Comparison of ENCODE assay signal across 1 cellular context in the genomic region with DNA sequence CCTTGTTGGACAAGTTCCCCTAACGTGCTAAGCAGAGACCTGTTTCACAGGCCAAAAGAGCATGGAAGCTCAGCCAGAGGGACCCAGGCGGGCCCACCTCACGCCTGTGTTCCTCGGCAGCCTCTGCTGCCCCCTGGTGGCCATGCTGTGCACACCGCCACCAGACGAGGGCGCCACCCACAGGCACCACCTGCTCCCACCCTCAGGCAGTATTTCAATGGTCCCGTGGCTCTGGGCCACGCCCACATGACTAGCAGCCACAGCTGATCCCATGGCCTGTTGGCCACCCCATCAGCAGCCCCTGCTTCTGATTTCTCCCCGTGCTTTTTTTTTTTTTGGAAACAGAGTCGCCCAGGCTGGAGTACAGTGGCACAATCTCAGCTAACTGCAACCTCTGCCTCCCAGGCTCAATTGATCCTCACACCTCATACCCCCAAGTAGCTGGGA.
TF ChIP-seq lines count a peak whose summit lies in the region.

No MANE protein-coding gene starts in this region.

TF ChIP-seq in HepG2, 621 proteins besides CTCF, POLR2A, EP300 and RAD21 (continued from another document and continues in another):
- TF ChIP-seq, protein P1, sequence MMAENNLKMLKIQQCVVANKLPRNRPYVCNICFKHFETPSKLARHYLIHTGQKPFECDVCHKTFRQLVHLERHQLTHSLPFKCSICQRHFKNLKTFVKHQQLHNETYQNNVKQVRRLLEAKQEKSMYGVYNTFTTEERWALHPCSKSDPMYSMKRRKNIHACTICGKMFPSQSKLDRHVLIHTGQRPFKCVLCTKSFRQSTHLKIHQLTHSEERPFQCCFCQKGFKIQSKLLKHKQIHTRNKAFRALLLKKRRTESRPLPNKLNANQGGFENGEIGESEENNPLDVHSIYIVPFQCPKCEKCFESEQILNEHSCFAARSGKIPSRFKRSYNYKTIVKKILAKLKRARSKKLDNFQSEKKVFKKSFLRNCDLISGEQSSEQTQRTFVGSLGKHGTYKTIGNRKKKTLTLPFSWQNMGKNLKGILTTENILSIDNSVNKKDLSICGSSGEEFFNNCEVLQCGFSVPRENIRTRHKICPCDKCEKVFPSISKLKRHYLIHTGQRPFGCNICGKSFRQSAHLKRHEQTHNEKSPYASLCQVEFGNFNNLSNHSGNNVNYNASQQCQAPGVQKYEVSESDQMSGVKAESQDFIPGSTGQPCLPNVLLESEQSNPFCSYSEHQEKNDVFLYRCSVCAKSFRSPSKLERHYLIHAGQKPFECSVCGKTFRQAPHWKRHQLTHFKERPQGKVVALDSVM (CRISPR knock-in tag; IDR thresholded peaks at IDR 0.05): no peak
- TF ChIP-seq ZNF644 (CRISPR knock-in tag; IDR thresholded peaks at IDR 0.05; ENCODE audit: low read depth) (no peak), KAT8 (CRISPR knock-in tag; IDR thresholded peaks at IDR 0.05) (peak; percentile 48), MTF2 (CRISPR knock-in tag; IDR thresholded peaks at IDR 0.05; ENCODE audit: borderline replicate concordance) (no peak), PHF20 (CRISPR knock-in tag; IDR thresholded peaks at IDR 0.05) (no peak), ZNF615 (CRISPR knock-in tag; IDR thresholded peaks at IDR 0.05; ENCODE audit: borderline replicate concordance) (no peak), ZMYM2 (CRISPR knock-in tag; IDR thresholded peaks at IDR 0.05) (no peak), FOXK1 (CRISPR knock-in tag; IDR thresholded peaks at IDR 0.05; ENCODE audit: borderline replicate concordance, low read depth) (no peak), ZNF235 (CRISPR knock-in tag; IDR thresholded peaks at IDR 0.05; ENCODE audit: borderline replicate concordance) (0 out of 2 replicates have a peak, but pooled peaks have one; percentile 48), RARA (CRISPR knock-in tag; IDR thresholded peaks at IDR 0.05) (0 out of 2 replicates have a peak, but pooled peaks have one; percentile 16), MAFG (CRISPR knock-in tag; IDR thresholded peaks at IDR 0.05) (no peak), ZNF83 (CRISPR knock-in tag; IDR thresholded peaks at IDR 0.05; ENCODE audit: borderline replicate concordance) (no peak), ZNF251 (CRISPR knock-in tag; IDR thresholded peaks at IDR 0.05) (no peak), KAT2B (IDR thresholded peaks at IDR 0.05; ENCODE audit: borderline replicate concordance, low read depth, low read length) (no peak), NKX3-1 (CRISPR knock-in tag; IDR thresholded peaks at IDR 0.05) (no peak), POLR2AphosphoS5 (IDR thresholded peaks at IDR 0.05; ENCODE audit: low read depth, low read length) (no peak), MXI1 (IDR thresholded peaks at IDR 0.05; ENCODE audit: borderline replicate concordance, low read depth, low read length) (peak; percentile 85; the same call in 1 of the 3 replicates), SRSF4 (IDR thresholded peaks at IDR 0.05; ENCODE audit: low read depth, low read length, poor library complexity, severe bottlenecking) (no peak)
- TF ChIP-seq, protein P2, sequence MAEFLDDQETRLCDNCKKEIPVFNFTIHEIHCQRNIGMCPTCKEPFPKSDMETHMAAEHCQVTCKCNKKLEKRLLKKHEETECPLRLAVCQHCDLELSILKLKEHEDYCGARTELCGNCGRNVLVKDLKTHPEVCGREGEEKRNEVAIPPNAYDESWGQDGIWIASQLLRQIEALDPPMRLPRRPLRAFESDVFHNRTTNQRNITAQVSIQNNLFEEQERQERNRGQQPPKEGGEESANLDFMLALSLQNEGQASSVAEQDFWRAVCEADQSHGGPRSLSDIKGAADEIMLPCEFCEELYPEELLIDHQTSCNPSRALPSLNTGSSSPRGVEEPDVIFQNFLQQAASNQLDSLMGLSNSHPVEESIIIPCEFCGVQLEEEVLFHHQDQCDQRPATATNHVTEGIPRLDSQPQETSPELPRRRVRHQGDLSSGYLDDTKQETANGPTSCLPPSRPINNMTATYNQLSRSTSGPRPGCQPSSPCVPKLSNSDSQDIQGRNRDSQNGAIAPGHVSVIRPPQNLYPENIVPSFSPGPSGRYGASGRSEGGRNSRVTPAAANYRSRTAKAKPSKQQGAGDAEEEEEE (CRISPR knock-in tag; IDR thresholded peaks at IDR 0.05; ENCODE audit: borderline replicate concordance): no peak
- TF ChIP-seq, protein P3, sequence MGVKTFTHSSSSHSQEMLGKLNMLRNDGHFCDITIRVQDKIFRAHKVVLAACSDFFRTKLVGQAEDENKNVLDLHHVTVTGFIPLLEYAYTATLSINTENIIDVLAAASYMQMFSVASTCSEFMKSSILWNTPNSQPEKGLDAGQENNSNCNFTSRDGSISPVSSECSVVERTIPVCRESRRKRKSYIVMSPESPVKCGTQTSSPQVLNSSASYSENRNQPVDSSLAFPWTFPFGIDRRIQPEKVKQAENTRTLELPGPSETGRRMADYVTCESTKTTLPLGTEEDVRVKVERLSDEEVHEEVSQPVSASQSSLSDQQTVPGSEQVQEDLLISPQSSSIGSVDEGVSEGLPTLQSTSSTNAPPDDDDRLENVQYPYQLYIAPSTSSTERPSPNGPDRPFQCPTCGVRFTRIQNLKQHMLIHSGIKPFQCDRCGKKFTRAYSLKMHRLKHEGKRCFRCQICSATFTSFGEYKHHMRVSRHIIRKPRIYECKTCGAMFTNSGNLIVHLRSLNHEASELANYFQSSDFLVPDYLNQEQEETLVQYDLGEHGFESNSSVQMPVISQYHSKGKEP (CRISPR knock-in tag; IDR thresholded peaks at IDR 0.05): no peak
- TF ChIP-seq, protein P4, sequence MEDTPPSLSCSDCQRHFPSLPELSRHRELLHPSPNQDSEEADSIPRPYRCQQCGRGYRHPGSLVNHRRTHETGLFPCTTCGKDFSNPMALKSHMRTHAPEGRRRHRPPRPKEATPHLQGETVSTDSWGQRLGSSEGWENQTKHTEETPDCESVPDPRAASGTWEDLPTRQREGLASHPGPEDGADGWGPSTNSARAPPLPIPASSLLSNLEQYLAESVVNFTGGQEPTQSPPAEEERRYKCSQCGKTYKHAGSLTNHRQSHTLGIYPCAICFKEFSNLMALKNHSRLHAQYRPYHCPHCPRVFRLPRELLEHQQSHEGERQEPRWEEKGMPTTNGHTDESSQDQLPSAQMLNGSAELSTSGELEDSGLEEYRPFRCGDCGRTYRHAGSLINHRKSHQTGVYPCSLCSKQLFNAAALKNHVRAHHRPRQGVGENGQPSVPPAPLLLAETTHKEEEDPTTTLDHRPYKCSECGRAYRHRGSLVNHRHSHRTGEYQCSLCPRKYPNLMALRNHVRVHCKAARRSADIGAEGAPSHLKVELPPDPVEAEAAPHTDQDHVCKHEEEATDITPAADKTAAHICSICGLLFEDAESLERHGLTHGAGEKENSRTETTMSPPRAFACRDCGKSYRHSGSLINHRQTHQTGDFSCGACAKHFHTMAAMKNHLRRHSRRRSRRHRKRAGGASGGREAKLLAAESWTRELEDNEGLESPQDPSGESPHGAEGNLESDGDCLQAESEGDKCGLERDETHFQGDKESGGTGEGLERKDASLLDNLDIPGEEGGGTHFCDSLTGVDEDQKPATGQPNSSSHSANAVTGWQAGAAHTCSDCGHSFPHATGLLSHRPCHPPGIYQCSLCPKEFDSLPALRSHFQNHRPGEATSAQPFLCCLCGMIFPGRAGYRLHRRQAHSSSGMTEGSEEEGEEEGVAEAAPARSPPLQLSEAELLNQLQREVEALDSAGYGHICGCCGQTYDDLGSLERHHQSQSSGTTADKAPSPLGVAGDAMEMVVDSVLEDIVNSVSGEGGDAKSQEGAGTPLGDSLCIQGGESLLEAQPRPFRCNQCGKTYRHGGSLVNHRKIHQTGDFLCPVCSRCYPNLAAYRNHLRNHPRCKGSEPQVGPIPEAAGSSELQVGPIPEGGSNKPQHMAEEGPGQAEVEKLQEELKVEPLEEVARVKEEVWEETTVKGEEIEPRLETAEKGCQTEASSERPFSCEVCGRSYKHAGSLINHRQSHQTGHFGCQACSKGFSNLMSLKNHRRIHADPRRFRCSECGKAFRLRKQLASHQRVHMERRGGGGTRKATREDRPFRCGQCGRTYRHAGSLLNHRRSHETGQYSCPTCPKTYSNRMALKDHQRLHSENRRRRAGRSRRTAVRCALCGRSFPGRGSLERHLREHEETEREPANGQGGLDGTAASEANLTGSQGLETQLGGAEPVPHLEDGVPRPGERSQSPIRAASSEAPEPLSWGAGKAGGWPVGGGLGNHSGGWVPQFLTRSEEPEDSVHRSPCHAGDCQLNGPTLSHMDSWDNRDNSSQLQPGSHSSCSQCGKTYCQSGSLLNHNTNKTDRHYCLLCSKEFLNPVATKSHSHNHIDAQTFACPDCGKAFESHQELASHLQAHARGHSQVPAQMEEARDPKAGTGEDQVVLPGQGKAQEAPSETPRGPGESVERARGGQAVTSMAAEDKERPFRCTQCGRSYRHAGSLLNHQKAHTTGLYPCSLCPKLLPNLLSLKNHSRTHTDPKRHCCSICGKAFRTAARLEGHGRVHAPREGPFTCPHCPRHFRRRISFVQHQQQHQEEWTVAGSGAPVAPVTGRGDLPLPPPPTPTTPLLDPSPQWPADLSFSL (CRISPR knock-in tag; IDR thresholded peaks at IDR 0.05): no peak
- TF ChIP-seq, protein P5, sequence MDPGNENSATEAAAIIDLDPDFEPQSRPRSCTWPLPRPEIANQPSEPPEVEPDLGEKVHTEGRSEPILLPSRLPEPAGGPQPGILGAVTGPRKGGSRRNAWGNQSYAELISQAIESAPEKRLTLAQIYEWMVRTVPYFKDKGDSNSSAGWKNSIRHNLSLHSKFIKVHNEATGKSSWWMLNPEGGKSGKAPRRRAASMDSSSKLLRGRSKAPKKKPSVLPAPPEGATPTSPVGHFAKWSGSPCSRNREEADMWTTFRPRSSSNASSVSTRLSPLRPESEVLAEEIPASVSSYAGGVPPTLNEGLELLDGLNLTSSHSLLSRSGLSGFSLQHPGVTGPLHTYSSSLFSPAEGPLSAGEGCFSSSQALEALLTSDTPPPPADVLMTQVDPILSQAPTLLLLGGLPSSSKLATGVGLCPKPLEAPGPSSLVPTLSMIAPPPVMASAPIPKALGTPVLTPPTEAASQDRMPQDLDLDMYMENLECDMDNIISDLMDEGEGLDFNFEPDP (CRISPR knock-in tag; conservative IDR thresholded peaks at IDR 0.05): no peak
- TF ChIP-seq, protein P6, sequence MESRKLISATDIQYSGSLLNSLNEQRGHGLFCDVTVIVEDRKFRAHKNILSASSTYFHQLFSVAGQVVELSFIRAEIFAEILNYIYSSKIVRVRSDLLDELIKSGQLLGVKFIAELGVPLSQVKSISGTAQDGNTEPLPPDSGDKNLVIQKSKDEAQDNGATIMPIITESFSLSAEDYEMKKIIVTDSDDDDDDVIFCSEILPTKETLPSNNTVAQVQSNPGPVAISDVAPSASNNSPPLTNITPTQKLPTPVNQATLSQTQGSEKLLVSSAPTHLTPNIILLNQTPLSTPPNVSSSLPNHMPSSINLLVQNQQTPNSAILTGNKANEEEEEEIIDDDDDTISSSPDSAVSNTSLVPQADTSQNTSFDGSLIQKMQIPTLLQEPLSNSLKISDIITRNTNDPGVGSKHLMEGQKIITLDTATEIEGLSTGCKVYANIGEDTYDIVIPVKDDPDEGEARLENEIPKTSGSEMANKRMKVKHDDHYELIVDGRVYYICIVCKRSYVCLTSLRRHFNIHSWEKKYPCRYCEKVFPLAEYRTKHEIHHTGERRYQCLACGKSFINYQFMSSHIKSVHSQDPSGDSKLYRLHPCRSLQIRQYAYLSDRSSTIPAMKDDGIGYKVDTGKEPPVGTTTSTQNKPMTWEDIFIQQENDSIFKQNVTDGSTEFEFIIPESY (CRISPR knock-in tag; IDR thresholded peaks at IDR 0.05): peak; percentile 99
- TF ChIP-seq, protein P7, sequence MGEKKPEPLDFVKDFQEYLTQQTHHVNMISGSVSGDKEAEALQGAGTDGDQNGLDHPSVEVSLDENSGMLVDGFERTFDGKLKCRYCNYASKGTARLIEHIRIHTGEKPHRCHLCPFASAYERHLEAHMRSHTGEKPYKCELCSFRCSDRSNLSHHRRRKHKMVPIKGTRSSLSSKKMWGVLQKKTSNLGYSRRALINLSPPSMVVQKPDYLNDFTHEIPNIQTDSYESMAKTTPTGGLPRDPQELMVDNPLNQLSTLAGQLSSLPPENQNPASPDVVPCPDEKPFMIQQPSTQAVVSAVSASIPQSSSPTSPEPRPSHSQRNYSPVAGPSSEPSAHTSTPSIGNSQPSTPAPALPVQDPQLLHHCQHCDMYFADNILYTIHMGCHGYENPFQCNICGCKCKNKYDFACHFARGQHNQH (CRISPR knock-in tag; IDR thresholded peaks at IDR 0.05): peak; percentile 71; the same call in 1 of the 2 replicates
- TF ChIP-seq, protein P8, sequence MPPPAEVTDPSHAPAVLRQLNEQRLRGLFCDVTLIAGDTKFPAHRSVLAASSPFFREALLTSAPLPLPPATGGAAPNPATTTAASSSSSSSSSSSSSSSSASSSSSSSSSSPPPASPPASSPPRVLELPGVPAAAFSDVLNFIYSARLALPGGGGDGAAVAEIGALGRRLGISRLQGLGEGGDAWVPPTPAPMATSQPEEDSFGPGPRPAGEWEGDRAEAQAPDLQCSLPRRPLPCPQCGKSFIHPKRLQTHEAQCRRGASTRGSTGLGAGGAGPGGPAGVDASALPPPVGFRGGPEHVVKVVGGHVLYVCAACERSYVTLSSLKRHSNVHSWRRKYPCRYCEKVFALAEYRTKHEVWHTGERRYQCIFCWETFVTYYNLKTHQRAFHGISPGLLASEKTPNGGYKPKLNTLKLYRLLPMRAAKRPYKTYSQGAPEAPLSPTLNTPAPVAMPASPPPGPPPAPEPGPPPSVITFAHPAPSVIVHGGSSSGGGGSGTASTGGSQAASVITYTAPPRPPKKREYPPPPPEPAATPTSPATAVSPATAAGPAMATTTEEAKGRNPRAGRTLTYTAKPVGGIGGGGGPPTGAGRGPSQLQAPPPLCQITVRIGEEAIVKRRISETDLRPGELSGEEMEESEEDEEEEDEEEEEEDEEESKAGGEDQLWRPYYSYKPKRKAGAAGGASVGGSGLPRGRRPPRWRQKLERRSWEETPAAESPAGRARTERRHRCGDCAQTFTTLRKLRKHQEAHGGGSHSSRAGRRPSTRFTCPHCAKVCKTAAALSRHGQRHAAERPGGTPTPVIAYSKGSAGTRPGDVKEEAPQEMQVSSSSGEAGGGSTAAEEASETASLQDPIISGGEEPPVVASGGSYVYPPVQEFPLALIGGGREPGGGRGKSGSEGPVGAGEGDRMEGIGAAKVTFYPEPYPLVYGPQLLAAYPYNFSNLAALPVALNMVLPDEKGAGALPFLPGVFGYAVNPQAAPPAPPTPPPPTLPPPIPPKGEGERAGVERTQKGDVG (CRISPR knock-in tag; IDR thresholded peaks at IDR 0.05; ENCODE audit: borderline replicate concordance): no peak
- TF ChIP-seq, protein P9, sequence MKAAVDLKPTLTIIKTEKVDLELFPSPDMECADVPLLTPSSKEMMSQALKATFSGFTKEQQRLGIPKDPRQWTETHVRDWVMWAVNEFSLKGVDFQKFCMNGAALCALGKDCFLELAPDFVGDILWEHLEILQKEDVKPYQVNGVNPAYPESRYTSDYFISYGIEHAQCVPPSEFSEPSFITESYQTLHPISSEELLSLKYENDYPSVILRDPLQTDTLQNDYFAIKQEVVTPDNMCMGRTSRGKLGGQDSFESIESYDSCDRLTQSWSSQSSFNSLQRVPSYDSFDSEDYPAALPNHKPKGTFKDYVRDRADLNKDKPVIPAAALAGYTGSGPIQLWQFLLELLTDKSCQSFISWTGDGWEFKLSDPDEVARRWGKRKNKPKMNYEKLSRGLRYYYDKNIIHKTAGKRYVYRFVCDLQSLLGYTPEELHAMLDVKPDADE (CRISPR knock-in tag; IDR thresholded peaks at IDR 0.05): no peak
- TF ChIP-seq, protein P10, sequence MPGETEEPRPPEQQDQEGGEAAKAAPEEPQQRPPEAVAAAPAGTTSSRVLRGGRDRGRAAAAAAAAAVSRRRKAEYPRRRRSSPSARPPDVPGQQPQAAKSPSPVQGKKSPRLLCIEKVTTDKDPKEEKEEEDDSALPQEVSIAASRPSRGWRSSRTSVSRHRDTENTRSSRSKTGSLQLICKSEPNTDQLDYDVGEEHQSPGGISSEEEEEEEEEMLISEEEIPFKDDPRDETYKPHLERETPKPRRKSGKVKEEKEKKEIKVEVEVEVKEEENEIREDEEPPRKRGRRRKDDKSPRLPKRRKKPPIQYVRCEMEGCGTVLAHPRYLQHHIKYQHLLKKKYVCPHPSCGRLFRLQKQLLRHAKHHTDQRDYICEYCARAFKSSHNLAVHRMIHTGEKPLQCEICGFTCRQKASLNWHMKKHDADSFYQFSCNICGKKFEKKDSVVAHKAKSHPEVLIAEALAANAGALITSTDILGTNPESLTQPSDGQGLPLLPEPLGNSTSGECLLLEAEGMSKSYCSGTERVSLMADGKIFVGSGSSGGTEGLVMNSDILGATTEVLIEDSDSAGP (CRISPR knock-in tag; IDR thresholded peaks at IDR 0.05; ENCODE audit: borderline replicate concordance): peak; percentile 65
